Comparison of ENCODE assay signal across 15 cellular contexts in the genomic region with DNA sequence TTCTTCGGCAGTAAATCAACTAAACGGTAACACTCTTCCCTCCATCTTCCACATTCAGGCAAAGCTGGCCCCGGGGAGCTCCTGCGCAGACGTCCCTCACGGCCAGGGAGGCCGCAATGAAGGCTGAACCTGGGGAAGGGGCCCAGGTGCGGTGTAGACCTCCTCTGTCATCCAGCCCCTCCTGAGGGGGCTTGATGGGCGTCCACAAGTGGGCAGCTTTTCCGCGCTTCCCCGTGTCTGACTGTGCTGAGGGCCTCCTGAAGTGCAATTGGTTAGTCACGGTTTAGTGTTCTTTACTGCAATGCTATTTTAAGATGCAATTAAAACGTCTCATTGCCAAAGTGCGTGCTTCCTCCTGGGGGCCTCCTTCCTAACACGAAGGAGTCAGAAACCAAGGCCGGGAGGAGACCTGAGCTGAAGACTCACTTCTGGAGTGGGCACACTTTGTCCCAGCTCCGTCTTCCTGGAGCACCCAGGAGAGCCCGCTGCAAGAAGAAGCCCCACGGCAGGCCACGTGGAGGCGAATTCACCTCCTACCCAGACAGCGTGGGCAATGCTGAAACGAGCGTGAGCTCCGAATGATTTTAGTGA.
DNase-seq lines count a peak whose midpoint lies in the region; ATAC-seq and TF ChIP-seq lines count a peak whose summit lies in the region.
"Had no signal": no experiment of that assay in that cellular context is flagged by ENCODE, and none has a peak within 500 bp of the region (broad histone marks: within the 10 kb centered on the region; RNA-seq: fewer than 3 reads in every experiment).

No MANE protein-coding gene starts in this region.

- no peak for TF ChIP-seq CTCF in transverse colon (IDR thresholded peaks at IDR 0.05)
- TF ChIP-seq CTCF in left lung (IDR thresholded peaks at IDR 0.05), result no peak

- H3K36me3 Mint-ChIP-seq in activated CD4-positive, alpha-beta T cell treated with anti-CD3 and anti-CD28 coated beads, Interleukin-2, amount 10 ng/mL, durations not matched to agents 7 days and 5 days (ENCODE audit: low read depth), result peaks cover 2% of the 10 kb centered on the region

- no peaks in the 10 kb centered on the region for H3K4me1 Mint-ChIP-seq in activated CD4-positive, alpha-beta T cell treated with anti-CD3 and anti-CD28 coated beads, Interleukin-2, amount 10 ng/mL, durations not matched to agents 7 days and 5 days

- H3K4me1 ChIP-seq in transverse colon (no peaks in the 10 kb centered on the region), left lung (no peaks in the 10 kb centered on the region)
- H3K4me1 ChIP-seq: breast epithelium, esophagus muscularis mucosa, pancreas, upper lobe of left lung had no signal

- H3K36me3 ChIP-seq in transverse colon (no peaks in the 10 kb centered on the region), left lung (peaks cover 0 to 33% of the 10 kb centered on the region in 2 donors)
- H3K36me3 ChIP-seq: breast epithelium, MG63, pancreas had no signal

- no peak overlapping the region for H3K4me3 Mint-ChIP-seq in activated CD4-positive, alpha-beta T cell treated with anti-CD3 and anti-CD28 coated beads, Interleukin-2, amount 10 ng/mL, durations not matched to agents 7 days and 5 days

- H3K27ac ChIP-seq in transverse colon (no peak overlapping the region), left lung (no peak overlapping the region)
- H3K27ac ChIP-seq: breast epithelium, esophagus muscularis mucosa, pancreas, upper lobe of left lung had no signal

- no peak for TF ChIP-seq EP300 in transverse colon (IDR thresholded peaks at IDR 0.05; ENCODE audit: low read depth)

- H3K9me3 ChIP-seq in transverse colon, result no peaks in the 10 kb centered on the region
- H3K9me3 ChIP-seq in left lung, result no peaks in the 10 kb centered on the region
- H3K9me3 ChIP-seq: esophagus muscularis mucosa, MG63, pancreas, upper lobe of left lung had no signal

- H3K9me3 Mint-ChIP-seq in activated CD4-positive, alpha-beta T cell treated with anti-CD3 and anti-CD28 coated beads, Interleukin-2, amount 10 ng/mL, durations not matched to agents 7 days and 5 days, result no peaks in the 10 kb centered on the region

- 81% methylated on average over 23 of the region's 26 CpGs; no CpG with 5 or more reads in 1 of the 2 donors for WGBS in transverse colon (ENCODE audit: low coverage in 1 of 2), 2 donors

- H3K4me3 ChIP-seq in skeletal muscle cell (ENCODE audit: low read depth, low read length), result no peak overlapping the region
- no peak overlapping the region for H3K4me3 ChIP-seq in transverse colon
- H3K4me3 ChIP-seq in left lung, result no peak overlapping the region
- H3K4me3 ChIP-seq: breast epithelium, esophagus muscularis mucosa, MG63, pancreas, upper lobe of left lung had no signal

- intact Hi-C loops in transverse colon (cut with DNase I; ENCODE audit: low total_unique reads), result no loop called here
- intact Hi-C loops in left lung (cut with DNase I), result no loop called here

- DNase-seq in activated CD4-positive, alpha-beta T cell treated with anti-CD3 and anti-CD28 coated beads, Interleukin-2, amount 10 ng/mL, durations not matched to agents 7 days and 5 days, result no peak
- DNase-seq in activated CD4-positive, alpha-beta T cell treated with anti-CD3 and anti-CD28 coated beads, Interleukin-2, amount 50 U/mL, for 48 hours, result no peak
- DNase-seq in NOMO-1 treated with DMSO at 0.1 percent for 48 hours (lab: John Stamatoyannopoulos, UW; ENCODE audit: unreplicated experiment) (peak; percentile 96), fibroblast of peridontal ligament (ENCODE audit: extremely low read depth) (peak; percentile 22), skeletal muscle cell (ENCODE audit: low read depth) (peak; percentile 68), iPS-NIHi7 (ENCODE audit: extremely low spot score) (no peak), transverse colon (no peak), left lung (no peak)
- DNase-seq: 8988T, MG63, NCI-H748 treated with DMSO at 0.1 percent for 48 hours had no signal

- in situ Hi-C loops in transverse colon (cut with MboI; ENCODE audit: low pct_ligation_motif_present in 1 of 4, low pct_unique_long_range_greater_than_20kb in 1 of 4, low sequenced_read_pairs in 3 of 4), result no loop called here

- no peak for ATAC-seq in left lung
- ATAC-seq: pancreas had no signal

- no peak for TF ChIP-seq POLR2A in transverse colon (IDR thresholded peaks at IDR 0.05)

- POLR2A ChIA-PET in activated CD4-positive, alpha-beta T cell treated with anti-CD3 and anti-CD28 coated beads, Interleukin-2, amount 10 ng/mL, durations not matched to agents 7 days and 5 days (lab: Charles Lee), result no interaction called here

- CTCF ChIA-PET in activated CD4-positive, alpha-beta T cell treated with anti-CD3 and anti-CD28 coated beads, Interleukin-2, amount 10 ng/mL, durations not matched to agents 7 days and 5 days (lab: Charles Lee), result no interaction called here

- H3K27ac Mint-ChIP-seq in activated CD4-positive, alpha-beta T cell treated with anti-CD3 and anti-CD28 coated beads, Interleukin-2, amount 10 ng/mL, durations not matched to agents 7 days and 5 days, result peak overlapping the region; percentile 5

- no peaks in the 10 kb centered on the region for H3K27me3 ChIP-seq in transverse colon
- H3K27me3 ChIP-seq in left lung, result no peaks in the 10 kb centered on the region
- H3K27me3 ChIP-seq: breast epithelium, esophagus muscularis mucosa, MG63, pancreas, upper lobe of left lung had no signal

- H3K27me3 Mint-ChIP-seq in activated CD4-positive, alpha-beta T cell treated with anti-CD3 and anti-CD28 coated beads, Interleukin-2, amount 10 ng/mL, durations not matched to agents 7 days and 5 days, result no peaks in the 10 kb centered on the region

Comparison
In these comparisons a context has a peak if more than half of its experiments do, and no peak if none do; other contexts are left out.
1. DNase-seq: peak in NOMO-1 treated with DMSO at 0.1 percent for 48 hours (single experiment), fibroblast of peridontal ligament (single experiment) and skeletal muscle cell (single experiment); none in activated CD4-positive, alpha-beta T cell treated with anti-CD3 and anti-CD28 coated beads, Interleukin-2, amount 10 ng/mL, durations not matched to agents 7 days and 5 days (single experiment), activated CD4-positive, alpha-beta T cell treated with anti-CD3 and anti-CD28 coated beads, Interleukin-2, amount 50 U/mL, for 48 hours (0 of 2), iPS-NIHi7 (single experiment), transverse colon (single experiment) and left lung (0 of 2).